Comparison of ENCODE assay signal across 16 cellular contexts in genomic region chr3:5489536-5489935, GRCh38.
DNase-seq lines count a peak whose midpoint lies in the region; ATAC-seq and TF ChIP-seq lines count a peak whose summit lies in the region.
"Had no signal": no experiment of that assay in that cellular context is flagged by ENCODE, and none has a peak within 500 bp of the region (broad histone marks: within the 10 kb centered on the region; RNA-seq: fewer than 3 reads in every experiment).

No MANE protein-coding gene starts in this region.

- H3K4me1 ChIP-seq in breast epithelium: no peaks in the 10 kb centered on the region
- H3K4me1 ChIP-seq in Peyer's patch: no peaks in the 10 kb centered on the region
- H3K4me1 ChIP-seq: adrenal gland, esophagus muscularis mucosa had no signal

- peak; percentile 81 for ATAC-seq in GM19043 (IDR thresholded peaks at IDR 0.05; ENCODE audit: low read depth, unreplicated experiment)
- peak; percentile 86 for ATAC-seq in GM21619 (IDR thresholded peaks at IDR 0.05; ENCODE audit: unreplicated experiment)
- peak; percentile 89 for ATAC-seq in HG03196 (IDR thresholded peaks at IDR 0.05; ENCODE audit: unreplicated experiment)

- TF ChIP-seq POLR2A in breast epithelium (IDR thresholded peaks at IDR 0.05) (no peak), Peyer's patch (IDR thresholded peaks at IDR 0.05) (no peak)

- TF ChIP-seq CTCF in brain microvascular endothelial cell (IDR thresholded peaks at IDR 0.05; ENCODE audit: low read depth, low read length, missing control alignments) (no peak), breast epithelium (IDR thresholded peaks at IDR 0.05) (no peak), Peyer's patch (IDR thresholded peaks at IDR 0.05) (no peak)

- intact Hi-C loops in breast epithelium (cut with DNase I; ENCODE audit: low total_unique reads): no loop called here

- H3K36me3 ChIP-seq in brain microvascular endothelial cell (replicated peaks): no peaks in the 10 kb centered on the region
- H3K36me3 ChIP-seq in breast epithelium: no peaks in the 10 kb centered on the region
- no peaks in the 10 kb centered on the region for H3K36me3 ChIP-seq in Peyer's patch
- H3K36me3 ChIP-seq: adrenal gland, esophagus muscularis mucosa had no signal

- H3K27me3 ChIP-seq in brain microvascular endothelial cell (replicated peaks) (no peaks in the 10 kb centered on the region), breast epithelium (no peaks in the 10 kb centered on the region), Peyer's patch (no peaks in the 10 kb centered on the region)
- H3K27me3 ChIP-seq: adrenal gland, esophagus muscularis mucosa had no signal

- peak; percentile 4 for DNase-seq in left kidney (ENCODE audit: low read depth, low spot score)
- no peak for DNase-seq in brain microvascular endothelial cell
- DNase-seq in activated CD4-positive, alpha-beta T cell treated with anti-CD3 and anti-CD28 coated beads for 4 hours: no peak
- DNase-seq in breast epithelium (ENCODE audit: low spot score in 2 of 2): no peak
- no peak for DNase-seq in Peyer's patch
- DNase-seq: activated CD4-positive, CD25-positive, alpha-beta regulatory T cell treated with anti-CD3 and anti-CD28 coated beads, Interleukin-2, amount 50 U/mL, for 72 hours; activated T-cell treated with anti-CD3 and anti-CD28 coated beads, Interleukin-2, amount 50 U/mL, for 48 hours; adrenal gland; C1 segment of cervical spinal cord; H7; SW 1271 had no signal

- H3K27ac ChIP-seq in brain microvascular endothelial cell (no peak overlapping the region), breast epithelium (no peak overlapping the region), Peyer's patch (no peak overlapping the region)
- H3K27ac ChIP-seq: adrenal gland, coronary artery, esophagus muscularis mucosa had no signal

- H3K9me3 ChIP-seq in breast epithelium: no peaks in the 10 kb centered on the region
- no peaks in the 10 kb centered on the region for H3K9me3 ChIP-seq in Peyer's patch
- H3K9me3 ChIP-seq: adrenal gland, esophagus muscularis mucosa had no signal

- in situ Hi-C loops in brain microvascular endothelial cell (cut with HindIII; ENCODE audit: low pct_ligation_motif_present, low sequenced_read_pairs): no loop called here

- no peak overlapping the region for H3K4me3 ChIP-seq in brain microvascular endothelial cell (ENCODE audit: low read depth, low read length)
- no peak overlapping the region for H3K4me3 ChIP-seq in breast epithelium
- H3K4me3 ChIP-seq in Peyer's patch: no peak overlapping the region
- H3K4me3 ChIP-seq: adrenal gland, coronary artery, esophagus muscularis mucosa had no signal
